8 cellular contexts compared by ENCODE assay signal in the genomic region with DNA sequence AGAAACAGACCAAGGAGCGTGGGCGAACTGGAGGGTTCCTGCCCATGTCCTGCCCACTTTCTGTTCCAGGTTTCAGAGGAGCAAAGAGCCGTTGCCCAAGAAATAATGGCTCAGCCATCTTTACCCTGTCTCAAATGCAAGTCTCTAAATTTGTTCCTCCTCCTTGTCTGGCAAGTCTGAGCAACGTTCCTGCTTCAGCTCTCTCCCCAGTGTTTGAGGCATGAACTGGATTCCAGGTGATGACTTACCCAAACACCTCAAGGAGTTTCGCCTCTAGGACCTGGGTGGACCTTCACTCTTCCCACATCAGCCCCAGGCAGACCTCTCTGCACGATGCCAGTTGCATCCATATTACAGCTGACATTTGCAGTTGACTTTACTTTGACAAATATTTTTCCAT.
"Had no signal": no experiment of that assay in that cellular context is flagged by ENCODE, and none has a peak within 500 bp of the region (broad histone marks: within the 10 kb centered on the region; RNA-seq: fewer than 3 reads in every experiment).

No MANE protein-coding gene starts in this region.

- H3K4me1 Mint-ChIP-seq: H9 had no signal

- H3K4me3 ChIP-seq: GM23248, K562 had no signal

- H2AFZ ChIP-seq: GM23248 had no signal

- H3K27ac ChIP-seq: GM23248, HL-60 had no signal

- H3K9me3 Mint-ChIP-seq: H9 had no signal

- H3K4me3 Mint-ChIP-seq: H9, HFFc6 had no signal

- H3K27ac Mint-ChIP-seq: H9, HFFc6 had no signal

- H3K9ac ChIP-seq: GM23248 had no signal

- DNase-seq: GM23248, GOT3, H9, HFFc6, IMR-90, KG1 had no signal
